In genomic region chr20:46438156-46438750, GRCh38 we compare ENCODE assay signal across 8 cellular contexts. TPM values are rescaled to one million over a fixed set of nuclear protein-coding genes. Genes with fewer than 3 reads are reported as not detected.
DNase-seq lines count a peak whose midpoint lies in the region; ATAC-seq, FAIRE-seq and TF ChIP-seq lines count a peak whose summit lies in the region.

No MANE protein-coding gene starts in this region.

- no peak overlapping the region for H3K4me2 ChIP-seq in endothelial cell of umbilical vein (ENCODE audit: insufficient read depth, low read length)

- intact Hi-C loops in endothelial cell of umbilical vein (cut with micrococcal nuclease) (loop anchor here (1.0 kb wide), 1 partner anchor 306 kb away; no protein-coding TSS in a partner anchor), pancreas (cut with DNase I) (no loop called here), lower leg skin (cut with DNase I; ENCODE audit: low total_unique reads) (no loop called here)

- no peaks in the 10 kb centered on the region for H3K79me2 ChIP-seq in endothelial cell of umbilical vein (ENCODE audit: control insufficient read depth, insufficient read depth, low read length)

- H3K4me1 ChIP-seq in endothelial cell of umbilical vein (ENCODE audit: control insufficient read depth, extremely low read depth, insufficient read depth, low read length) (no peaks in the 10 kb centered on the region), pancreas (no peaks in the 10 kb centered on the region)

- H3K27ac ChIP-seq in endothelial cell of umbilical vein (ENCODE audit: insufficient read depth, low read depth, low read length) (no peak overlapping the region), pancreas (no peak overlapping the region)

- CTCF ChIA-PET in endothelial cell of umbilical vein (lab: Charles Lee) = interaction anchor here (0.7 to 2.5 kb wide), 13 partner anchors 10 to 451 kb away, joined by 3 to 30 read pairs (median 6); no protein-coding TSS in a partner anchor

- ATAC-seq in pancreas (peak in 3 of 4 donors; percentile 57 to 70 (median 60)), HG02840 (IDR thresholded peaks at IDR 0.05; ENCODE audit: low FRiP score, unreplicated experiment) (no peak)

- FAIRE-seq in endothelial cell of umbilical vein (lab: Jason Lieb, UNC) (no peak), pancreas (lab: Jason Lieb, UNC) (no peak)

- H3K9me1 ChIP-seq in endothelial cell of umbilical vein (replicated peaks; ENCODE audit: control insufficient read depth, extremely low read depth, insufficient read depth, low read length) = no peaks in the 10 kb centered on the region

- dilution Hi-C loops in endothelial cell of umbilical vein (cut with MboI; ENCODE audit: extremely low pct_ligation_motif_present, low sequenced_read_pairs) = no loop called here

- no peaks in the 10 kb centered on the region for H3K9me3 ChIP-seq in endothelial cell of umbilical vein (replicated peaks; ENCODE audit: control insufficient read depth, insufficient read depth, low read length)
- H3K9me3 ChIP-seq in pancreas = no peaks in the 10 kb centered on the region

- H3K27me3 ChIP-seq in endothelial cell of umbilical vein (ENCODE audit: control insufficient read depth in 2 of 2, insufficient read depth in 2 of 2, low read length in 2 of 2) = peaks cover 0 to 2% of the 10 kb centered on the region in 2 experiments
- no peaks in the 10 kb centered on the region for H3K27me3 ChIP-seq in pancreas

- TF ChIP-seq CTCF in endothelial cell of umbilical vein (IDR thresholded peaks at IDR 0.05; ENCODE audit: extremely low read depth in 1 of 2, insufficient read depth in 1 of 2, low read depth in 1 of 2, low read length in 2 of 2) = peak in 1 of 2 donors; percentile 30
- TF ChIP-seq CTCF in pancreas (IDR thresholded peaks at IDR 0.05) = no peak
- no peak for TF ChIP-seq CTCF in lower leg skin (IDR thresholded peaks at IDR 0.05)

- H4K20me1 ChIP-seq in endothelial cell of umbilical vein (replicated peaks; ENCODE audit: control insufficient read depth, extremely low read depth, insufficient read depth, low read length) = no peaks in the 10 kb centered on the region

- 62 to 69% methylated on average over 4 of the region's 4 CpGs for WGBS in pancreas, 2 donors
- WGBS in lower leg skin, 2 donors = 41 to 54% methylated on average over 4 of the region's 4 CpGs

- no peak overlapping the region for H2AFZ ChIP-seq in endothelial cell of umbilical vein (ENCODE audit: low read depth, low read length)

- POLR2A ChIA-PET in endothelial cell of umbilical vein (lab: Charles Lee) = no interaction called here

- no peak overlapping the region for H3K9ac ChIP-seq in endothelial cell of umbilical vein (replicated peaks; ENCODE audit: extremely low read depth, insufficient read depth, low read length)

- no peak overlapping the region for H3K4me3 ChIP-seq in endothelial cell of umbilical vein (replicated peaks in 1 of 3; ENCODE audit: insufficient read depth in 1 of 3, low read depth in 1 of 3, low read length in 3 of 3)
- H3K4me3 ChIP-seq in pancreas = no peak overlapping the region
- H3K4me3 ChIP-seq in lower leg skin (ENCODE audit: low read depth, poor library complexity, severe bottlenecking) = no peak overlapping the region

- peak; percentile 9 to 49 for DNase-seq in NCI-H2081 (lab: John Stamatoyannopoulos, UW)
- no peak for DNase-seq in NCI-H2081 treated with DMSO at 0.1 percent for 48 hours (lab: John Stamatoyannopoulos, UW)
- peak; percentile 73 to 81 for DNase-seq in Kasumi-1 (lab: John Stamatoyannopoulos, UW)
- peak; percentile 70 for DNase-seq in RPMI7951 (ENCODE audit: low read depth)
- peak; percentile 15 for DNase-seq in endothelial cell of umbilical vein (ENCODE audit: low read depth, low spot score)
- peak in 1 of 6 donors; percentile 20 for DNase-seq in pancreas
- DNase-seq in lower leg skin (ENCODE audit: low spot score in 2 of 2) = no peak

- TF ChIP-seq POLR2A in endothelial cell of umbilical vein (IDR thresholded peaks at IDR 0.05; ENCODE audit: low read depth, low read length) (no peak), lower leg skin (IDR thresholded peaks at IDR 0.05) (no peak)

- no TSS peak for BruUV-seq in endothelial cell of umbilical vein (replicated peaks; lab: Mats Ljungman, UMichigan)

- H3K36me3 ChIP-seq in endothelial cell of umbilical vein (ENCODE audit: control insufficient read depth in 2 of 2, extremely low read depth in 1 of 2, insufficient read depth in 2 of 2, low read length in 2 of 2) = no peaks in the 10 kb centered on the region
- H3K36me3 ChIP-seq in pancreas = no peaks in the 10 kb centered on the region

TF ChIP-seq in endothelial cell of umbilical vein, 7 proteins besides CTCF, POLR2A, EP300 and RAD21:
- TF ChIP-seq POLR2AphosphoS5 (IDR thresholded peaks at IDR 0.05; ENCODE audit: insufficient read depth, low read depth, low read length) = no peak
- no peak for TF ChIP-seq MAX (IDR thresholded peaks at IDR 0.05; ENCODE audit: insufficient read depth, insufficient read length)
- no peak for TF ChIP-seq EZH2 (IDR thresholded peaks at IDR 0.05; ENCODE audit: borderline replicate concordance, low read depth, low read length, severe bottlenecking)
- TF ChIP-seq GATA2 (IDR thresholded peaks at IDR 0.05; ENCODE audit: insufficient read depth, insufficient read length, low read depth, low read length) = no peak
- no peak for TF ChIP-seq MYC (IDR thresholded peaks at IDR 0.05; ENCODE audit: low read depth, low read length)
- TF ChIP-seq JUN (IDR thresholded peaks at IDR 0.05; ENCODE audit: borderline replicate concordance, insufficient read depth, insufficient read length, low read depth) = no peak
- no peak for TF ChIP-seq FOS (IDR thresholded peaks at IDR 0.05; ENCODE audit: borderline replicate concordance, insufficient read depth, low read length)

RNA-seq across cellular contexts. Expression of gene ELMO2, which starts 31.8 kb away (rescaled TPM):
- 34.3 and 41.2 TPM in 2 replicates for total RNA-seq in RPMI7951 (2014; rRNA removed; shearing (Covaris generic))
- total RNA-seq in endothelial cell of umbilical vein = 42.1 and 43.5 TPM in 2 replicates
- polyA plus RNA-seq in endothelial cell of umbilical vein = 35.1 and 38.0 TPM in 2 replicates
- 28.6 and 33.9 TPM in 2 replicates for polyA plus RNA-seq in endothelial cell of umbilical vein (2011; cell fraction: cytosol; rRNA removed)
- 51.3 and 64.4 TPM in 2 replicates for polyA plus RNA-seq in endothelial cell of umbilical vein (2011; cell fraction: nucleus; rRNA removed)
- 30.6 and 31.2 TPM in 2 replicates for polyA plus RNA-seq in endothelial cell of umbilical vein (2012)
- polyA minus RNA-seq in endothelial cell of umbilical vein = 51.8 and 74.7 TPM in 2 replicates
- 13.0 TPM for polyA minus RNA-seq in endothelial cell of umbilical vein (2011; cell fraction: cytosol; rRNA and poly(A)+ RNA removed)
- polyA minus RNA-seq in endothelial cell of umbilical vein (2011; cell fraction: nucleus; rRNA and poly(A)+ RNA removed) = 18.6 and 30.7 TPM in 2 replicates
- total RNA-seq in pancreas = 10 to 100 TPM; 16.7 to 32.6 (median 27.7) TPM
- 10 to 100 TPM; 18.1 to 31.0 TPM for polyA plus RNA-seq in pancreas
- total RNA-seq in lower leg skin = 10 to 100 TPM; 37.4 to 46.7 (median 40.7) TPM

Comparison
In these comparisons a context has a peak if more than half of its experiments do, and no peak if none do; other contexts are left out.
1. DNase-seq: peak in NCI-H2081 (2 of 2), Kasumi-1 (2 of 2), RPMI7951 (single experiment) and endothelial cell of umbilical vein (single experiment); none in NCI-H2081 treated with DMSO at 0.1 percent for 48 hours (single experiment) and lower leg skin (0 of 2).